Comparison of ENCODE assay signal across 8 cellular contexts in the genomic region with DNA sequence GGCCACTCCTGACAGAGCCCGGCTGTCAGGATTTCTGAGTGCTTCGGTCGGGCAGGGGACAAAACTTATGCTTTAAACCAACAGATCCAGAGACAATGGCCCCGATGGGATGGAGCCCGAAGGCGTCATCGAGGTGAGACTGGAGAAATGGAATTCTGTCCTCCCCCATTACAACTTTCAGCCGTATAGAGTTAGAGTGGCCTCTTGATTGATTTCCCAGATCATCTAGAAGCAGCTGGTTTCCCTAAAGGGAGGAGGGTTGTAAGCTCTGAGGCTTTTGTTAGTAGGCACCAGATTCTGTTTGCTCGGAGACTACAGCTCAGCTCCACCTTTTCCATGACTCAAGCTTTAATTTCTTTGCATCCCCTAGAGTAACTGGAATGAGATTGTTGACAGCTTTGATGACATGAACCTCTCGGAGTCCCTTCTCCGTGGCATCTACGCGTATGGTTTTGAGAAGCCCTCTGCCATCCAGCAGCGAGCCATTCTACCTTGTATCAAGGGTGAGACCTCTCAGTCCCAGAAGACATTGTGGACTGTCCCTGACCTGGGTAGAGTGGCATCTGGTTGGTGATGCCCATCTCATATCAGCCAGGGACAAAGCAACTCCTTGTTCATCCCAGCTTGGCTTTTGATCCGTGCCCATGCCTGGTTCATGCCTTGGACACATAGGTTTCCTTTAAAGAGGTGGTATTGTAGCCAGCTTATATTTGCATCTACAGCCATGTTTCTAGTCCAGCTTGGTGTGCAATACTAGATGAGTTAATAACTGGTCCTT. TPM values are rescaled to one million over a fixed set of nuclear protein-coding genes. Genes with fewer than 3 reads are reported as not detected.
A peak's percentile ranks its signal among the peaks of the same experiment; 100 is the strongest.
DNase-seq lines count a peak whose midpoint lies in the region; ATAC-seq and TF ChIP-seq lines count a peak whose summit lies in the region.

No MANE protein-coding gene starts in this region.

- no peak overlapping the region for H2AFZ ChIP-seq in DND-41 (ENCODE audit: low read depth, low read length)
- H2AFZ ChIP-seq in OCI-LY7 (ENCODE audit: low read length): no peak overlapping the region

- BruUV-seq in OCI-LY7 (replicated peaks; lab: Mats Ljungman, UMichigan): no TSS peak

- H3K4me3 Mint-ChIP-seq in endodermal cell: peak overlapping the region; percentile 97

- H3K27me3 ChIP-seq in DND-41 (ENCODE audit: insufficient read depth, low read length, poor library complexity): no peaks in the 10 kb centered on the region
- no peaks in the 10 kb centered on the region for H3K27me3 ChIP-seq in endodermal cell (ENCODE audit: control insufficient read depth, insufficient read depth, low read length, poor library complexity, severe bottlenecking)
- no peaks in the 10 kb centered on the region for H3K27me3 ChIP-seq in neutrophil

- no peaks in the 10 kb centered on the region for H3K27me3 Mint-ChIP-seq in endodermal cell (ENCODE audit: insufficient read depth)

- H3K9ac ChIP-seq in DND-41 (ENCODE audit: low read depth, low read length): peak overlapping the region; percentile 99
- peak overlapping the region; percentile 100 for H3K9ac ChIP-seq in endodermal cell (ENCODE audit: extremely low read depth, low read length, poor library complexity, severe bottlenecking)

- 10 to 45% methylated on average over 3 to 15 of the region's 15 CpGs for whole genome bisulfite sequencing in endodermal cell (ENCODE audit: insufficient coverage in 1 of 2, insufficient read length in 1 of 2), 2 experiments

- ATAC-seq in DND-41 (ENCODE audit: insufficient read depth, low read depth) (no peak), GM18502 (IDR thresholded peaks at IDR 0.05; ENCODE audit: poor library complexity, unreplicated experiment) (no peak), HG03442 (IDR thresholded peaks at IDR 0.05; ENCODE audit: unreplicated experiment) (no peak)

- peaks cover 32% of the 10 kb centered on the region for H3K4me1 Mint-ChIP-seq in endodermal cell

- no peaks in the 10 kb centered on the region for H3K9me3 ChIP-seq in DND-41 (ENCODE audit: insufficient read depth, low read length, severe bottlenecking)
- no peaks in the 10 kb centered on the region for H3K9me3 ChIP-seq in OCI-LY7 (ENCODE audit: low read length)
- no peaks in the 10 kb centered on the region for H3K9me3 ChIP-seq in endodermal cell (ENCODE audit: control insufficient read depth, low read length)
- H3K9me3 ChIP-seq in neutrophil: peaks cover 3% of the 10 kb centered on the region

- peaks cover 2% of the 10 kb centered on the region for H3K9me3 Mint-ChIP-seq in endodermal cell

- POLR2A ChIA-PET in OCI-LY7 (lab: Charles Lee): interaction anchor here (0.6 to 1.2 kb wide), 3 partner anchors 9 to 13 kb away, joined by 3 to 5 read pairs (median 3); a partner anchor contains a TSS

- TF ChIP-seq CTCF in DND-41 (IDR thresholded peaks at IDR 0.05; ENCODE audit: borderline replicate concordance, extremely low read depth, low read length, poor library complexity, severe bottlenecking) (no peak), OCI-LY7 (conservative IDR thresholded peaks at IDR 0.05; ENCODE audit: low read length) (no peak), endodermal cell (conservative IDR thresholded peaks at IDR 0.05) (no peak), neutrophil (IDR thresholded peaks at IDR 0.05) (no peak)

- no peaks in the 10 kb centered on the region for H3K9me2 ChIP-seq in OCI-LY7 (ENCODE audit: insufficient read depth, low read length)

- H4K20me1 ChIP-seq in DND-41 (ENCODE audit: insufficient read depth, low read length) (peaks cover 61% of the 10 kb centered on the region), OCI-LY7 (ENCODE audit: insufficient read depth, low read length) (peaks cover 33% of the 10 kb centered on the region)

- H3K36me3 ChIP-seq in DND-41 (ENCODE audit: insufficient read depth, low read length) (peaks cover 88% of the 10 kb centered on the region), OCI-LY7 (ENCODE audit: insufficient read depth, low read length) (peaks cover 92% of the 10 kb centered on the region), endodermal cell (ENCODE audit: control insufficient read depth, insufficient read depth, low read length) (peaks cover 77% of the 10 kb centered on the region), neutrophil (peaks cover 63% of the 10 kb centered on the region)

- H3K79me2 ChIP-seq in DND-41 (ENCODE audit: insufficient read depth, low read length) (peaks cover 72% of the 10 kb centered on the region), OCI-LY7 (ENCODE audit: insufficient read depth, low read depth, low read length) (peaks cover 46% of the 10 kb centered on the region)

- CTCF ChIA-PET in OCI-LY7 (lab: Charles Lee; ENCODE audit: unreplicated experiment): no interaction called here

- H3K27ac Mint-ChIP-seq in endodermal cell: peak overlapping the region; percentile 92

- intact Hi-C loops in OCI-LY7 (cut with micrococcal nuclease; ENCODE audit: unreplicated experiment): loop anchor here (5.0 kb wide), 3 partner anchors 113 to 332 kb away; a partner anchor contains a TSS

- no peak for DNase-seq in DND-41
- no peak for DNase-seq in OCI-LY7 (ENCODE audit: low spot score)
- DNase-seq in endodermal cell: peak; percentile 45
- DNase-seq in glomerular visceral epithelial cell (ENCODE audit: extremely low spot score): no peak
- no peak for DNase-seq in NCI-H526 treated with DMSO at 0.1 percent for 48 hours (lab: John Stamatoyannopoulos, UW)

- H3K4me2 ChIP-seq in DND-41 (ENCODE audit: insufficient read depth, low read length) (peak overlapping the region; percentile 84), OCI-LY7 (ENCODE audit: low read length) (peak overlapping the region; percentile 88)

- peaks cover 77% of the 10 kb centered on the region for H3K36me3 Mint-ChIP-seq in endodermal cell (ENCODE audit: low read depth)

- H3K27ac ChIP-seq in DND-41 (ENCODE audit: low read length): peak overlapping the region; percentile 41
- peak overlapping the region; percentile 94 for H3K27ac ChIP-seq in OCI-LY7 (ENCODE audit: low read depth, low read length, poor library complexity, severe bottlenecking)
- H3K27ac ChIP-seq in endodermal cell (ENCODE audit: low read depth, low read length): peak overlapping the region; percentile 93
- peak overlapping the region; percentile 92 for H3K27ac ChIP-seq in neutrophil

- peak overlapping the region; percentile 70 for H3K4me3 ChIP-seq in DND-41 (ENCODE audit: low read depth in 1 of 2, low read length in 2 of 2)
- H3K4me3 ChIP-seq in OCI-LY7 (ENCODE audit: low read depth, low read length, poor library complexity, severe bottlenecking): peak overlapping the region; percentile 99
- H3K4me3 ChIP-seq in endodermal cell (ENCODE audit: low read length): peak overlapping the region; percentile 99
- peak overlapping the region; percentile 90 to 100 for H3K4me3 ChIP-seq in neutrophil (ENCODE audit: low read depth in 1 of 2, low read length in 1 of 2)

- H3K4me1 ChIP-seq in DND-41 (ENCODE audit: insufficient read depth, low read length): peaks cover 72% of the 10 kb centered on the region
- H3K4me1 ChIP-seq in OCI-LY7 (ENCODE audit: insufficient read depth, low read length, poor library complexity, severe bottlenecking): peaks cover 63% of the 10 kb centered on the region
- peaks cover 4% of the 10 kb centered on the region for H3K4me1 ChIP-seq in endodermal cell (ENCODE audit: control insufficient read depth, insufficient read depth, low read length)
- H3K4me1 ChIP-seq in neutrophil (ENCODE audit: control insufficient read depth in 1 of 2, insufficient read depth in 1 of 2, low read depth in 1 of 2, low read length in 1 of 2): peaks cover 41 to 46% of the 10 kb centered on the region in 2 experiments

RNA-seq across cellular contexts. Expression of a gene that starts 5.1 kb away (rescaled TPM):
- 0.10 and 0.54 TPM in 2 replicates for total RNA-seq in OCI-LY7 (2014; rRNA removed; shearing (Covaris generic))
- total RNA-seq in OCI-LY7 (2022) (0.44 and 0.72 TPM in 2 replicates), endodermal cell (under 1 TPM in 1 of 2 donors, not detected in 1; 0.44 TPM)
- not detected for polyA plus RNA-seq in endodermal cell (2013, experiment 1 of 2)
- 0.25 TPM for polyA plus RNA-seq in endodermal cell (2013, experiment 2 of 2)

RNA-seq across cellular contexts. Expression of a gene that starts 9.3 kb away (rescaled TPM):
- 30.4 and 34.5 TPM in 2 replicates for total RNA-seq in OCI-LY7 (2014; rRNA removed; shearing (Covaris generic))
- total RNA-seq in OCI-LY7 (2022) (21.3 and 26.1 TPM in 2 replicates), endodermal cell (10 to 100 TPM; 47.4 to 56.6 TPM)
- polyA plus RNA-seq in endodermal cell (2013, experiment 1 of 2): 57.7 TPM
- 50.7 TPM for polyA plus RNA-seq in endodermal cell (2013, experiment 2 of 2)

RNA-seq across cellular contexts. Expression of a gene that starts 12.6 kb away (rescaled TPM):
- 100 and 102 TPM in 2 replicates for total RNA-seq in OCI-LY7 (2014; rRNA removed; shearing (Covaris generic))
- total RNA-seq in OCI-LY7 (2022) (62.4 and 77.6 TPM in 2 replicates), endodermal cell (10 to 100 TPM; 71.5 to 82.3 TPM)
- polyA plus RNA-seq in endodermal cell (2013, experiment 1 of 2): 81.6 TPM
- 69.2 TPM for polyA plus RNA-seq in endodermal cell (2013, experiment 2 of 2)

RNA-seq across cellular contexts. Expression of a gene that starts 15.5 kb away (rescaled TPM):
- total RNA-seq in OCI-LY7 (2014; rRNA removed; shearing (Covaris generic)): 0.23 and 1.6 TPM in 2 replicates
- total RNA-seq in OCI-LY7 (2022) (0.57 and 0.84 TPM in 2 replicates), endodermal cell (1 to 10 TPM; 6.4 to 7.3 TPM)
- polyA plus RNA-seq in endodermal cell (2013, experiment 1 of 2): 1.1 TPM
- polyA plus RNA-seq in endodermal cell (2013, experiment 2 of 2): 1.0 TPM

RNA-seq across cellular contexts. Expression of a gene that starts 15.8 kb away (rescaled TPM):
- 0.49 and 0.98 TPM in 2 replicates for total RNA-seq in OCI-LY7 (2014; rRNA removed; shearing (Covaris generic))
- total RNA-seq in OCI-LY7 (2022) (4.8 and 6.0 TPM in 2 replicates), endodermal cell (1 to 10 TPM; 1.7 to 3.0 TPM)
- 0.46 TPM for polyA plus RNA-seq in endodermal cell (2013, experiment 1 of 2)
- 1.4 TPM for polyA plus RNA-seq in endodermal cell (2013, experiment 2 of 2)

Comparison
In these comparisons a context has a peak if more than half of its experiments do, and no peak if none do; other contexts are left out.
1. H3K27ac ChIP-seq: peak in every context shown above with its lines; median percentile 94 in OCI-LY7; 93 in endodermal cell; 92 in neutrophil; 41 in DND-41.